13 cellular contexts compared by ENCODE assay signal in the genomic region with DNA sequence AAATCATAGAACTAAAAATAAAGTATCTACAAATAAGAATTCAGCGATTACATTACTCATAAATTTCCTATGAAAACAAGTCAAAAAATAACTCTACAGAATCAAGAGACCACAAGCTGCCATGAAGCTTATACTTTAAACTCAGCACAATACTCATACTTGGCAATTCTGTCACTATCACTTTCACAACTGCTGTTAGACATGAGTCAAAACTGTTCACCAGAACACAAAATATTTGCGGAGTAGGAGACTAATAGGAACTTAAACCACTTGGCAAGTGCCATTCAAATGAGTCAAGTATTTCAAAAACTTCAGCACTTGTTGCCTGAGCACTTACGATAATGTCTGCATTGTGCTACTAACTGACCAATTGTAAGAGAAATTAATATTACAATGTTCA.
DNase-seq lines count a peak whose midpoint lies in the region; ATAC-seq, FAIRE-seq and TF ChIP-seq lines count a peak whose summit lies in the region.
"Had no signal": no experiment of that assay in that cellular context is flagged by ENCODE, and none has a peak within 500 bp of the region (broad histone marks: within the 10 kb centered on the region; RNA-seq: fewer than 3 reads in every experiment).

No MANE protein-coding gene starts in this region.

- no peak for TF ChIP-seq CTCF in astrocyte (IDR thresholded peaks at IDR 0.05; ENCODE audit: insufficient read depth, low read depth, low read length)

- no peak overlapping the region for H3K4me3 ChIP-seq in astrocyte (ENCODE audit: insufficient read depth, low read depth, low read length)
- H3K4me3 ChIP-seq: neural progenitor cell, transverse colon had no signal

- ATAC-seq in HG03378 (IDR thresholded peaks at IDR 0.05; ENCODE audit: unreplicated experiment): peak; percentile 56
- ATAC-seq in GM19467 (IDR thresholded peaks at IDR 0.05; ENCODE audit: unreplicated experiment): no peak
- ATAC-seq: activated T-cell treated with anti-CD3 and anti-CD28 coated beads, Interleukin-2, amount 50 U/mL, for 72 hours had no signal

- H3K4me2 ChIP-seq in astrocyte (ENCODE audit: low read length): no peak overlapping the region
- H3K4me2 ChIP-seq: neural progenitor cell had no signal

- H3K4me3 Mint-ChIP-seq in astrocyte (ENCODE audit: unreplicated experiment): no peak overlapping the region
- H3K4me3 Mint-ChIP-seq: activated T-cell treated with anti-CD3 and anti-CD28 coated beads, Interleukin-2, amount 50 U/mL, for 72 hours; neural progenitor cell had no signal

- no peaks in the 10 kb centered on the region for H3K27me3 Mint-ChIP-seq in astrocyte (ENCODE audit: low read depth, unreplicated experiment)

- H3K79me2 ChIP-seq in astrocyte (ENCODE audit: insufficient read depth, low read length): no peaks in the 10 kb centered on the region

- no peaks in the 10 kb centered on the region for H3K9me3 ChIP-seq in astrocyte (ENCODE audit: insufficient read depth, low read depth, low read length)
- H3K9me3 ChIP-seq: transverse colon had no signal

- H3K9me3 Mint-ChIP-seq in astrocyte (ENCODE audit: unreplicated experiment): peaks cover 2% of the 10 kb centered on the region
- H3K9me3 Mint-ChIP-seq: neural progenitor cell had no signal

- peak; percentile 95 for FAIRE-seq in astrocyte (lab: Jason Lieb, UNC)
- FAIRE-seq: TTC549 had no signal

- no peaks in the 10 kb centered on the region for H3K27me3 ChIP-seq in astrocyte (ENCODE audit: insufficient read depth, low read length)
- H3K27me3 ChIP-seq: neural progenitor cell, transverse colon had no signal

- H3K4me1 Mint-ChIP-seq in astrocyte (ENCODE audit: low read depth, unreplicated experiment): peaks cover 32% of the 10 kb centered on the region

- DNase-seq in GM04504 (ENCODE audit: low read depth) (peak; percentile 73), astrocyte (ENCODE audit: low read depth) (peak; percentile 98), myocyte (ENCODE audit: low read depth) (peak; percentile 93), COR-L47 (lab: John Stamatoyannopoulos, UW) (no peak), amniotic stem cell (lab: John Stamatoyannopoulos, UW) (no peak)
- no peak for DNase-seq in activated CD8-positive, alpha-beta memory T cell treated with anti-CD3 and anti-CD28 coated beads, Interleukin-2, amount 50 U/mL, for 48 hours
- DNase-seq: activated T-cell treated with anti-CD3 and anti-CD28 coated beads, Interleukin-2, amount 50 U/mL, for 72 hours; cortex of kidney; transverse colon had no signal

- peak overlapping the region; percentile 91 for H3K27ac Mint-ChIP-seq in astrocyte (ENCODE audit: unreplicated experiment)
- H3K27ac Mint-ChIP-seq: activated T-cell treated with anti-CD3 and anti-CD28 coated beads, Interleukin-2, amount 50 U/mL, for 72 hours; neural progenitor cell had no signal

- no peaks in the 10 kb centered on the region for H4K20me1 ChIP-seq in astrocyte (ENCODE audit: insufficient read depth, low read length)

- H3K27ac ChIP-seq in astrocyte (ENCODE audit: low read depth, low read length): peak overlapping the region; percentile 41
- H3K27ac ChIP-seq: neural progenitor cell, transverse colon had no signal

- no peak overlapping the region for H2AFZ ChIP-seq in astrocyte (ENCODE audit: low read depth, low read length)
- H2AFZ ChIP-seq: neural progenitor cell had no signal

- peaks cover 26% of the 10 kb centered on the region for H3K4me1 ChIP-seq in astrocyte (ENCODE audit: insufficient read depth, low read length)
- H3K4me1 ChIP-seq: neural progenitor cell, transverse colon had no signal

- H3K36me3 ChIP-seq in astrocyte (ENCODE audit: insufficient read depth, low read length): no peaks in the 10 kb centered on the region
- H3K36me3 ChIP-seq: neural progenitor cell, transverse colon had no signal

- no peaks in the 10 kb centered on the region for H3K36me3 Mint-ChIP-seq in astrocyte (ENCODE audit: low read depth, unreplicated experiment)
- H3K36me3 Mint-ChIP-seq: neural progenitor cell had no signal

- H3K9ac ChIP-seq in astrocyte (ENCODE audit: low read length): no peak overlapping the region
- H3K9ac ChIP-seq: neural progenitor cell had no signal

Comparison
In these comparisons a context has a peak if more than half of its experiments do, and no peak if none do; other contexts are left out.
1. DNase-seq: peak in GM04504 (single experiment), astrocyte (single experiment) and myocyte (single experiment); none in COR-L47 (single experiment), activated CD8-positive, alpha-beta memory T cell treated with anti-CD3 and anti-CD28 coated beads, Interleukin-2, amount 50 U/mL, for 48 hours (single experiment) and amniotic stem cell (single experiment).